8 cellular contexts compared by ENCODE assay signal in genomic region chr5:134511796-134512660, GRCh38. TPM values are rescaled to one million over a fixed set of nuclear protein-coding genes. Genes with fewer than 3 reads are reported as not detected.
A peak's percentile ranks its signal among the peaks of the same experiment; 100 is the strongest.
DNase-seq lines count a peak whose midpoint lies in the region; ATAC-seq and TF ChIP-seq lines count a peak whose summit lies in the region.

No MANE protein-coding gene starts in this region.

- CTCF ChIA-PET in CD8-positive, alpha-beta memory T cell (lab: Charles Lee): interaction anchor here (1.3 kb wide), 1 partner anchor 15 kb away, joined by 4 read pairs; no protein-coding TSS in a partner anchor

- H3K27ac Mint-ChIP-seq in activated T-cell treated with anti-CD3 and anti-CD28 coated beads, Interleukin-2, amount 50 U/mL, for 72 hours: peak overlapping the region; percentile 85
- peak overlapping the region in 1 of 8 donors; percentile 11 for H3K27ac Mint-ChIP-seq in CD8-positive, alpha-beta memory T cell

- peak overlapping the region; percentile 82 to 89 (median 84) for H3K27ac ChIP-seq in body of pancreas
- H3K27ac ChIP-seq in uterus: peak overlapping the region in 1 of 2 donors; percentile 37
- H3K27ac ChIP-seq in CD8-positive, alpha-beta memory T cell (ENCODE audit: low read depth, low read length): no peak overlapping the region

- H3K4me1 ChIP-seq in body of pancreas (peaks cover 58% of the 10 kb centered on the region), uterus (no peaks in the 10 kb centered on the region)
- peaks cover 7% of the 10 kb centered on the region for H3K4me1 ChIP-seq in CD8-positive, alpha-beta memory T cell (ENCODE audit: insufficient read depth, low read length)

- H3K4me1 Mint-ChIP-seq in activated T-cell treated with anti-CD3 and anti-CD28 coated beads, Interleukin-2, amount 50 U/mL, for 72 hours (ENCODE audit: low read depth): peaks cover 48% of the 10 kb centered on the region
- H3K4me1 Mint-ChIP-seq in CD8-positive, alpha-beta memory T cell: peaks cover 0 to 5% (median 4%) of the 10 kb centered on the region in 3 donors

- peak; percentile 32 to 70 (median 61) for TF ChIP-seq CTCF in body of pancreas (IDR thresholded peaks at IDR 0.05)
- TF ChIP-seq CTCF in uterus (IDR thresholded peaks at IDR 0.05): peak in 1 of 4 experiments; percentile 21

- H3K9me3 Mint-ChIP-seq in activated T-cell treated with anti-CD3 and anti-CD28 coated beads, Interleukin-2, amount 50 U/mL, for 72 hours: no peaks in the 10 kb centered on the region
- H3K9me3 Mint-ChIP-seq in CD8-positive, alpha-beta memory T cell: no peaks in the 10 kb centered on the region

- WGBS in body of pancreas, 2 donors: 24 to 25% methylated on average over 5 to 7 of the region's 7 CpGs

- peak overlapping the region in 1 of 2 donors; percentile 40 for H3K4me3 Mint-ChIP-seq in activated T-cell treated with anti-CD3 and anti-CD28 coated beads, Interleukin-2, amount 50 U/mL, for 72 hours
- no peak overlapping the region for H3K4me3 Mint-ChIP-seq in CD8-positive, alpha-beta memory T cell

- intact Hi-C loops in body of pancreas (cut with DNase I) (loop anchor here (10.0 kb wide), 1 partner anchor 97 kb away; the partner anchor contains the start of gene CDKN2AIPNL), uterus (cut with DNase I; ENCODE audit: low total_unique reads) (no loop called here)

- no peaks in the 10 kb centered on the region for H3K27me3 Mint-ChIP-seq in activated T-cell treated with anti-CD3 and anti-CD28 coated beads, Interleukin-2, amount 50 U/mL, for 72 hours (ENCODE audit: low read depth)
- H3K27me3 Mint-ChIP-seq in CD8-positive, alpha-beta memory T cell: no peaks in the 10 kb centered on the region

- H3K9me3 ChIP-seq in body of pancreas: no peaks in the 10 kb centered on the region
- no peaks in the 10 kb centered on the region for H3K9me3 ChIP-seq in uterus
- H3K9me3 ChIP-seq in CD8-positive, alpha-beta memory T cell (ENCODE audit: low read length): no peaks in the 10 kb centered on the region

- H3K36me3 ChIP-seq in body of pancreas (replicated peaks in 1 of 2; ENCODE audit: insufficient read depth in 1 of 2, low read depth in 2 of 2): no peaks in the 10 kb centered on the region
- no peaks in the 10 kb centered on the region for H3K36me3 ChIP-seq in uterus
- H3K36me3 ChIP-seq in CD8-positive, alpha-beta memory T cell (ENCODE audit: insufficient read depth, low read length): no peaks in the 10 kb centered on the region

- ATAC-seq in activated T-cell treated with anti-CD3 and anti-CD28 coated beads, Interleukin-2, amount 50 U/mL, for 72 hours (replicated peaks in 1 of 2): peak; percentile 15 to 16
- ATAC-seq in body of pancreas (peak; percentile 73), HG03469 (IDR thresholded peaks at IDR 0.05; ENCODE audit: unreplicated experiment) (no peak)

- H3K27me3 ChIP-seq in body of pancreas: no peaks in the 10 kb centered on the region
- no peaks in the 10 kb centered on the region for H3K27me3 ChIP-seq in uterus
- H3K27me3 ChIP-seq in CD8-positive, alpha-beta memory T cell (ENCODE audit: insufficient read depth, low read length, poor library complexity, severe bottlenecking): no peaks in the 10 kb centered on the region

- POLR2A ChIA-PET in CD8-positive, alpha-beta memory T cell (lab: Charles Lee): interaction anchor here (0.6 kb wide), 1 partner anchor 325 kb away, joined by 5 read pairs; no protein-coding TSS in a partner anchor

- no peaks in the 10 kb centered on the region for H3K36me3 Mint-ChIP-seq in activated T-cell treated with anti-CD3 and anti-CD28 coated beads, Interleukin-2, amount 50 U/mL, for 72 hours (ENCODE audit: insufficient read depth in 2 of 2)
- H3K36me3 Mint-ChIP-seq in CD8-positive, alpha-beta memory T cell: no peaks in the 10 kb centered on the region

- TF ChIP-seq POLR2A in body of pancreas (IDR thresholded peaks at IDR 0.05) (peak in 2 of 3 donors; percentile 45 to 47), uterus (IDR thresholded peaks at IDR 0.05) (no peak)

- H3K4me3 ChIP-seq in body of pancreas (no peak overlapping the region), uterus (no peak overlapping the region)
- H3K4me3 ChIP-seq in CD8-positive, alpha-beta memory T cell (ENCODE audit: low read length): no peak overlapping the region

- DNase-seq in activated T-cell treated with anti-CD3 and anti-CD28 coated beads, Interleukin-2, amount 50 U/mL, for 72 hours: peak in 1 of 2 donors; percentile 21
- DNase-seq in activated T-cell treated with anti-CD3 and anti-CD28 coated beads for 4 hours: no peak
- peak; percentile 83 to 92 (median 90) for DNase-seq in body of pancreas
- DNase-seq in left kidney (ENCODE audit: low read depth, low spot score): peak; percentile 66
- peak; percentile 81 to 85 for DNase-seq in uterus
- no peak for DNase-seq in effector CD4-positive, alpha-beta T cell
- DNase-seq in CD8-positive, alpha-beta memory T cell: no peak

RNA-seq across cellular contexts. Expression of gene JADE2, which starts 13.4 kb away (rescaled TPM):
- 10 to 100 TPM; 87.0 to 88.8 TPM for total RNA-seq in activated T-cell treated with anti-CD3 and anti-CD28 coated beads, Interleukin-2, amount 50 U/mL, for 72 hours
- 10 to 100 TPM; 28.0 to 41.0 TPM for total RNA-seq in body of pancreas
- total RNA-seq in uterus: 10 to 100 TPM; 15.8 to 95.8 (median 16.7) TPM
- total RNA-seq in CD8-positive, alpha-beta memory T cell: 100 to 1,000 TPM; 105 to 107 TPM
- 47.1 TPM for polyA plus RNA-seq in CD8-positive, alpha-beta memory T cell

Comparison
In these comparisons a context has a peak if more than half of its experiments do, and no peak if none do; other contexts are left out.
1. DNase-seq: peak in body of pancreas (4 of 4), left kidney (single experiment) and uterus (2 of 2); none in activated T-cell treated with anti-CD3 and anti-CD28 coated beads for 4 hours (single experiment), effector CD4-positive, alpha-beta T cell (single experiment) and CD8-positive, alpha-beta memory T cell (0 of 5).
2. POLR2A ChIP-seq: peak in body of pancreas (2 of 3); none in uterus (0 of 2).